15 cellular contexts compared by ENCODE assay signal in the genomic region with DNA sequence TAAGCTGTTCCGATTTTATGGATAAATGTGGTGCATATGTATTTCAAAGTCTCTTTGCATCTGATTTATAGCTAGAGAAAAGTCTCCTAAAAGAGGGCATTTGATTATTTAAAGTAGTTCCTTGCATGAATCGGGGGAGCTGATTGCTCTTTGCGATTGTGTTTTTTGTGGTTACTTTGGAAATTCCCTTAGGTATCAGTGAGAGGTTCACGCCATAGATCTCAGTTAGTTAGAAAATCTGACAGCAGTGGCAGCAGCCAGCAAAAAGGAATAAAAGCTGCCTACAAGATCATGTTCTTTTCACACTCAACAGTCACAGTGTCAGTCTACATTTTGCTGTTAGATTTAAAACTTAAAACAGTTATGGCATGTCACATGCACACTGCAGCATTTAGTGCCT.
DNase-seq lines count a peak whose midpoint lies in the region; ATAC-seq and TF ChIP-seq lines count a peak whose summit lies in the region.
"Had no signal": no experiment of that assay in that cellular context is flagged by ENCODE, and none has a peak within 500 bp of the region (broad histone marks: within the 10 kb centered on the region; RNA-seq: fewer than 3 reads in every experiment).

No MANE protein-coding gene starts in this region.

- peak overlapping the region; percentile 38; the same call in 1 of the 2 replicates for H2AFZ ChIP-seq in KMS-11 (ENCODE audit: low read depth)
- H2AFZ ChIP-seq in neural progenitor cell (replicated peaks) = peak overlapping the region; percentile 1

- H3K9me3 Mint-ChIP-seq in neural progenitor cell (no peaks in the 10 kb centered on the region), endodermal cell (no peaks in the 10 kb centered on the region)
- H3K9me3 Mint-ChIP-seq in activated naive CD4-positive, alpha-beta T cell treated with anti-CD3 and anti-CD28 coated beads, Interleukin-2, amount 50 U/mL, for 72 hours = peaks cover 13 to 18% of the 10 kb centered on the region in 2 donors
- H3K9me3 Mint-ChIP-seq: H9 had no signal

- H3K4me2 ChIP-seq in KMS-11 (peak overlapping the region; percentile 71), neural progenitor cell (no peak overlapping the region)
- H3K4me2 ChIP-seq: BLaER1 had no signal

- H3K4me1 Mint-ChIP-seq in neural progenitor cell (peaks cover 3% of the 10 kb centered on the region), endodermal cell (no peaks in the 10 kb centered on the region)
- H3K4me1 Mint-ChIP-seq: CD14-positive monocyte; CD4-positive, alpha-beta memory T cell had no signal

- no peaks in the 10 kb centered on the region for H3F3A ChIP-seq in neural progenitor cell (ENCODE audit: low read depth)

- POLR2A ChIA-PET in HEK293 (lab: Yijun Ruan, JAX) = no interaction called here

- peak; percentile 34 for DNase-seq in SK-N-MC (ENCODE audit: low read depth, low spot score)
- no peak for DNase-seq in neural progenitor cell (ENCODE audit: low spot score)
- no peak for DNase-seq in activated naive CD4-positive, alpha-beta T cell treated with anti-CD3 and anti-CD28 coated beads, Interleukin-2, amount 50 U/mL, for 72 hours (ENCODE audit: low spot score in 2 of 2)
- DNase-seq in cardiac septum (ENCODE audit: low spot score) = no peak
- no peak for DNase-seq in endodermal cell
- DNase-seq: 8988T; CD4-positive, alpha-beta memory T cell; DMS153; DMS79; H9 had no signal

- H3K36me3 Mint-ChIP-seq in neural progenitor cell = no peaks in the 10 kb centered on the region
- no peaks in the 10 kb centered on the region for H3K36me3 Mint-ChIP-seq in activated naive CD4-positive, alpha-beta T cell treated with anti-CD3 and anti-CD28 coated beads, Interleukin-2, amount 50 U/mL, for 72 hours
- no peaks in the 10 kb centered on the region for H3K36me3 Mint-ChIP-seq in endodermal cell (ENCODE audit: low read depth)
- H3K36me3 Mint-ChIP-seq: CD14-positive monocyte; CD4-positive, alpha-beta memory T cell had no signal

- H3K27ac ChIP-seq in HEK293 (ENCODE audit: extremely low read depth, low read depth, low read length) = no peak overlapping the region
- peak overlapping the region; percentile 64 for H3K27ac ChIP-seq in KMS-11
- H3K27ac ChIP-seq in SK-N-MC = peak overlapping the region; percentile 43; the same call in 1 of the 2 replicates
- H3K27ac ChIP-seq in neural progenitor cell = no peak overlapping the region
- H3K27ac ChIP-seq in endodermal cell (ENCODE audit: low read depth, low read length) = no peak overlapping the region
- H3K27ac ChIP-seq: BLaER1, HL-60 had no signal

- H3K27me3 Mint-ChIP-seq in neural progenitor cell (ENCODE audit: insufficient read depth, low read depth) (no peaks in the 10 kb centered on the region), endodermal cell (ENCODE audit: insufficient read depth) (no peaks in the 10 kb centered on the region)
- H3K27me3 Mint-ChIP-seq: CD4-positive, alpha-beta memory T cell had no signal

- no peak for ATAC-seq in activated naive CD4-positive, alpha-beta T cell treated with anti-CD3 and anti-CD28 coated beads, Interleukin-2, amount 50 U/mL, for 72 hours

- no peak overlapping the region for H3K27ac Mint-ChIP-seq in neural progenitor cell
- H3K27ac Mint-ChIP-seq in activated naive CD4-positive, alpha-beta T cell treated with anti-CD3 and anti-CD28 coated beads, Interleukin-2, amount 50 U/mL, for 72 hours = no peak overlapping the region
- H3K27ac Mint-ChIP-seq in endodermal cell = no peak overlapping the region
- H3K27ac Mint-ChIP-seq: CD14-positive monocyte; CD4-positive, alpha-beta memory T cell; H9 had no signal

- H3K4me3 Mint-ChIP-seq in neural progenitor cell (no peak overlapping the region), endodermal cell (no peak overlapping the region)
- H3K4me3 Mint-ChIP-seq: CD14-positive monocyte; CD4-positive, alpha-beta memory T cell; H9 had no signal

- no peaks in the 10 kb centered on the region for H3K9me3 ChIP-seq in HEK293 (ENCODE audit: control insufficient read depth, insufficient read depth, low read depth, low read length)
- no peaks in the 10 kb centered on the region for H3K9me3 ChIP-seq in SK-N-MC (ENCODE audit: low read depth, low read length)
- no peaks in the 10 kb centered on the region for H3K9me3 ChIP-seq in neural progenitor cell (ENCODE audit: low read depth)
- no peaks in the 10 kb centered on the region for H3K9me3 ChIP-seq in endodermal cell (ENCODE audit: control insufficient read depth, low read length)
- H3K9me3 ChIP-seq: BLaER1 had no signal

- CTCF ChIA-PET in HEK293 (lab: Yijun Ruan, JAX) = no interaction called here

- H3K79me2 ChIP-seq in KMS-11 (ENCODE audit: insufficient read depth, low read depth) (no peaks in the 10 kb centered on the region), neural progenitor cell (ENCODE audit: low read depth) (no peaks in the 10 kb centered on the region)

- intact Hi-C loops in cardiac septum (cut with DNase I) = no loop called here

- H3K4me1 ChIP-seq in HEK293 (ENCODE audit: control insufficient read depth, insufficient read depth, low read length) (no peaks in the 10 kb centered on the region), KMS-11 (ENCODE audit: low read depth, poor library complexity, severe bottlenecking) (peaks cover 22% of the 10 kb centered on the region), neural progenitor cell (no peaks in the 10 kb centered on the region), endodermal cell (ENCODE audit: control insufficient read depth, insufficient read depth, low read length) (no peaks in the 10 kb centered on the region)
- H3K4me1 ChIP-seq: BLaER1 had no signal

- H4K20me1 ChIP-seq in KMS-11 (ENCODE audit: insufficient read depth) (no peaks in the 10 kb centered on the region), neural progenitor cell (ENCODE audit: low read depth) (no peaks in the 10 kb centered on the region)
- H4K20me1 ChIP-seq: BLaER1 had no signal

- no peak overlapping the region for H3K4me3 ChIP-seq in HEK293 (ENCODE audit: low read depth, low read length)
- no peak overlapping the region for H3K4me3 ChIP-seq in KMS-11 (IDR thresholded peaks at IDR 0.05; ENCODE audit: insufficient read depth, low read depth, low read length)
- H3K4me3 ChIP-seq in SK-N-MC = peak overlapping the region; percentile 62
- H3K4me3 ChIP-seq in neural progenitor cell = no peak overlapping the region
- H3K4me3 ChIP-seq in endodermal cell (ENCODE audit: low read length) = no peak overlapping the region
- H3K4me3 ChIP-seq: BLaER1 had no signal

- H3K36me3 ChIP-seq in HEK293 (ENCODE audit: control insufficient read depth in 2 of 2, insufficient read depth in 1 of 2, low read length in 2 of 2) (no peaks in the 10 kb centered on the region), KMS-11 (ENCODE audit: insufficient read depth) (no peaks in the 10 kb centered on the region), SK-N-MC (ENCODE audit: insufficient read depth, low read length) (no peaks in the 10 kb centered on the region), neural progenitor cell (no peaks in the 10 kb centered on the region), endodermal cell (ENCODE audit: control insufficient read depth, insufficient read depth, low read length) (no peaks in the 10 kb centered on the region)
- H3K36me3 ChIP-seq: BLaER1 had no signal

- H3K27me3 ChIP-seq in KMS-11 (ENCODE audit: insufficient read depth, low read depth) (no peaks in the 10 kb centered on the region), neural progenitor cell (no peaks in the 10 kb centered on the region), endodermal cell (ENCODE audit: control insufficient read depth, insufficient read depth, low read length, poor library complexity, severe bottlenecking) (no peaks in the 10 kb centered on the region)
- H3K27me3 ChIP-seq: BLaER1 had no signal

- TF ChIP-seq CTCF in HEK293 (tag by site-specific recombination; IDR thresholded peaks at IDR 0.05) = no peak
- no peak for TF ChIP-seq CTCF in KMS-11 (conservative IDR thresholded peaks at IDR 0.05; ENCODE audit: low read depth, low read length)
- TF ChIP-seq CTCF in neural progenitor cell (IDR thresholded peaks at IDR 0.05) = no peak
- no peak for TF ChIP-seq CTCF in endodermal cell (conservative IDR thresholded peaks at IDR 0.05)

- H3K9ac ChIP-seq in KMS-11 (no peak overlapping the region; the same call in 1 of the 2 replicates), SK-N-MC (ENCODE audit: insufficient read length) (no peak overlapping the region), neural progenitor cell (no peak overlapping the region), endodermal cell (ENCODE audit: extremely low read depth, low read length, poor library complexity, severe bottlenecking) (no peak overlapping the region)
- H3K9ac ChIP-seq: BLaER1 had no signal

- WGBS in endodermal cell (ENCODE audit: insufficient coverage in 1 of 2, insufficient read length in 1 of 2), 2 experiments = 91 to 96% methylated on average over 3 to 4 of the region's 4 CpGs

TF ChIP-seq in HEK293, 187 proteins besides CTCF, POLR2A, EP300 and RAD21:
- TF ChIP-seq ZNF112 (tag by site-specific recombination; IDR thresholded peaks at IDR 0.05) (no peak), SALL2 (tag by site-specific recombination; IDR thresholded peaks at IDR 0.05; ENCODE audit: borderline replicate concordance) (no peak)
- TF ChIP-seq, protein P1, sequence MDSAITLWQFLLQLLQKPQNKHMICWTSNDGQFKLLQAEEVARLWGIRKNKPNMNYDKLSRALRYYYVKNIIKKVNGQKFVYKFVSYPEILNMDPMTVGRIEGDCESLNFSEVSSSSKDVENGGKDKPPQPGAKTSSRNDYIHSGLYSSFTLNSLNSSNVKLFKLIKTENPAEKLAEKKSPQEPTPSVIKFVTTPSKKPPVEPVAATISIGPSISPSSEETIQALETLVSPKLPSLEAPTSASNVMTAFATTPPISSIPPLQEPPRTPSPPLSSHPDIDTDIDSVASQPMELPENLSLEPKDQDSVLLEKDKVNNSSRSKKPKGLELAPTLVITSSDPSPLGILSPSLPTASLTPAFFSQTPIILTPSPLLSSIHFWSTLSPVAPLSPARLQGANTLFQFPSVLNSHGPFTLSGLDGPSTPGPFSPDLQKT (IDR thresholded peaks at IDR 0.05; ENCODE audit: borderline replicate concordance, low read depth, low read length) = 0 out of 2 replicates have a peak, but pooled peaks have one; percentile 15

Comparison
In these comparisons a context has a peak if more than half of its experiments do, and no peak if none do; other contexts are left out.
1. H3K27ac ChIP-seq: peak in KMS-11 (single experiment) and SK-N-MC (single experiment); none in HEK293 (single experiment), neural progenitor cell (single experiment) and endodermal cell (single experiment).